ENCODE assay signal across 8 cellular contexts in genomic region chr19:52941941-52942370, GRCh38. TPM values are rescaled to one million over a fixed set of nuclear protein-coding genes. Genes with fewer than 3 reads are reported as not detected.
DNase-seq lines count a peak whose midpoint lies in the region; ATAC-seq, FAIRE-seq and TF ChIP-seq lines count a peak whose summit lies in the region.

No MANE protein-coding gene starts in this region.

- no peaks in the 10 kb centered on the region for H3K27me3 ChIP-seq in Panc1 (ENCODE audit: control insufficient read depth, insufficient read depth, low read length)
- H3K27me3 ChIP-seq in bronchial epithelial cell (ENCODE audit: control insufficient read depth, insufficient read depth, low read length), result no peaks in the 10 kb centered on the region

- in situ Hi-C loops in Panc1 (cut with HindIII; ENCODE audit: low pct_unique_long_range_greater_than_20kb, low sequenced_read_pairs), result no loop called here

- H3K36me3 ChIP-seq in Panc1 (ENCODE audit: control insufficient read depth, insufficient read depth, low read length), result no peaks in the 10 kb centered on the region
- H3K36me3 ChIP-seq in bronchial epithelial cell (ENCODE audit: control insufficient read depth, insufficient read depth, low read length), result peaks cover 2% of the 10 kb centered on the region

- no peaks in the 10 kb centered on the region for H3K9me3 ChIP-seq in Panc1 (ENCODE audit: control insufficient read depth, insufficient read depth, low read depth, low read length)

- H3K4me3 ChIP-seq in Panc1 (ENCODE audit: low read depth in 2 of 2, low read length in 2 of 2), result peak overlapping the region; percentile 79 to 96
- peak overlapping the region; percentile 96 for H3K4me3 ChIP-seq in bronchial epithelial cell (ENCODE audit: low read depth, low read length)

- intact Hi-C loops in Panc1 (cut with micrococcal nuclease; ENCODE audit: unreplicated experiment) (no loop called here), left colon (cut with DNase I, micrococcal nuclease) (no loop called here)

- CTCF ChIA-PET in Panc1 (lab: Charles Lee), result no interaction called here

- FAIRE-seq in bronchial epithelial cell (lab: Jason Lieb, UNC), result no peak

- TSS peak; percentile 90 for BruUV-seq in Panc1 (replicated peaks; lab: Mats Ljungman, UMichigan)

- POLR2A ChIA-PET in Panc1 (lab: Charles Lee), result no interaction called here

- peak; percentile 23 for DNase-seq in NCI-H2171 treated with DMSO at 0.1 percent for 48 hours (lab: John Stamatoyannopoulos, UW)
- no peak for DNase-seq in NCI-H2171 (lab: John Stamatoyannopoulos, UW)
- DNase-seq in Panc1 (ENCODE audit: low read depth, low spot score), result no peak
- peak; percentile 14 for DNase-seq in bronchial epithelial cell (ENCODE audit: low read depth)
- DNase-seq in left colon, result peak; percentile 49 to 66
- DNase-seq in stimulated activated naive CD4-positive, alpha-beta T cell treated with Interleukin-2 at 50 U/mL for 16 hours (lab: John Stamatoyannopoulos, UW), result peak; percentile 2
- DNase-seq in SKM-1 treated with dmso at 0.1 percent for 144 hours (lab: John Stamatoyannopoulos, UW; ENCODE audit: unreplicated experiment), result no peak

- H3K27ac ChIP-seq in Panc1 (ENCODE audit: low read length), result peak overlapping the region; percentile 82

- TF ChIP-seq CTCF in Panc1 (IDR thresholded peaks at IDR 0.05) (no peak), bronchial epithelial cell (IDR thresholded peaks at IDR 0.05; ENCODE audit: insufficient read depth, low read length, severe bottlenecking) (no peak)

- ATAC-seq in HG02759 (IDR thresholded peaks at IDR 0.05; ENCODE audit: unreplicated experiment) (peak; percentile 32), Panc1 (peak; percentile 38), left colon (peak; percentile 44)

- H3K4me1 ChIP-seq in Panc1 (ENCODE audit: control insufficient read depth, insufficient read depth, low read length), result no peaks in the 10 kb centered on the region

RNA-seq across cellular contexts. Expression of gene ZNF888, which starts 18.7 kb away (rescaled TPM):
- total RNA-seq in Panc1 (2021; ENCODE audit: unreplicated experiment) (7.4 TPM), bronchial epithelial cell (9.7 and 13.2 TPM in 2 replicates), left colon (10 to 100 TPM; 11.4 to 18.3 TPM)
- polyA plus RNA-seq in Panc1 (2012; ENCODE audit: insufficient read length), result 2.3 TPM

RNA-seq across cellular contexts. Expression of gene ZNF816, which starts 20.7 kb away (rescaled TPM):
- total RNA-seq in Panc1 (2021; ENCODE audit: unreplicated experiment) (7.1 TPM), bronchial epithelial cell (13.3 and 24.0 TPM in 2 replicates), left colon (10 to 100 TPM; 12.8 to 14.2 TPM)
- 3.2 TPM for polyA plus RNA-seq in Panc1 (2012; ENCODE audit: insufficient read length)

RNA-seq across cellular contexts. Expression of gene ZNF320, which starts 44.5 kb away (rescaled TPM):
- 10.2 TPM for total RNA-seq in Panc1 (2021; ENCODE audit: unreplicated experiment)
- polyA plus RNA-seq in Panc1 (2012; ENCODE audit: insufficient read length), result 5.9 TPM
- 12.3 and 23.4 TPM in 2 replicates for total RNA-seq in bronchial epithelial cell
- 10 to 100 TPM; 14.6 to 20.9 TPM for total RNA-seq in left colon

Comparison
In these comparisons a context has a peak if more than half of its experiments do, and no peak if none do; other contexts are left out.
1. DNase-seq: peak in NCI-H2171 treated with DMSO at 0.1 percent for 48 hours (single experiment), bronchial epithelial cell (single experiment), left colon (2 of 2) and stimulated activated naive CD4-positive, alpha-beta T cell treated with Interleukin-2 at 50 U/mL for 16 hours (single experiment); none in NCI-H2171 (single experiment), Panc1 (single experiment) and SKM-1 treated with dmso at 0.1 percent for 144 hours (single experiment).
2. Peak in every context shown above with its lines, with median percentiles within 50 percentile points of each other: ATAC-seq.